Comparison of ENCODE assay signal across 1 cellular context in the genomic region with DNA sequence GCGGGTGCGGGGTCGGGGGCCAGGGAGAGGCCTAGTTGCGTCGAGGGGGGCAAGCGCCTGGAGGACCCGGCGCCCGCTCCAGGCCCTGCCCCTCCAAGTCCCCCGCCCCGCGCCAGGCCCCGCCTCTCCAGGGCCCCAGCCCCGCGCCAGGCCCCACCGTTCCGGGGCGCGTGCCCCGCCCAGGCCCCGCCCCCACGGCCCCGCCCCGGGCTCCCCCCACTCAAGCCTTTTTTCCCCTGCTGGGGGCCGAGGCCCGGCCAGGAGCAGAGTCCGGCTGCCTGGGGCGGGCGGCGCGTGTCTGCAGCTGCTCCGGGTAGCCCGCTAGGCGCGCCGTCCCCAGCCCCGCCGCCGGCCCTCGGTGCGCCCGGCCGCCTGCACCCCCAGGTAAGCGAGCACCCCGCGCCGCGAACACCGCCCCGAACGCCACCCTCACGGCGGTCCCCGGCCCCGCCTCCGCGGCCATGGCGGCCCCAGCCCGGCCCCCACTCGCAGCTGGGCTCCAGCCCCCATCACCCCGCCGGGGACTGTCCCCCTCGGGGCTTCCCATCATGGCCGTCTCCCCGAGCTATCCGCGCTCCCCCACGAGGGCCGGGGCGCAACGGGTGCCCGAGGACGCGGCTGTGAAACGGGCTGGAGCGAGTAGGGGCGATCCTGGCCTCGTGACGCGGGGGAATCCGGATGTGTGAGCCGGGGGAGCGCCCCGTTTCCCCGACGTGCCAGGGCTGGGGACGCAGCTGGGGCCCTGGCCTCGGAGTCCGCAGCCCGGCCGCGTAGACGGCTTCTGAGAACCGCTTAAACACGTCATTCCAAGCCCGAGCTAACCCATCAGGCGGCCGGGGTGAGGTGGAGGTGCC.
TF ChIP-seq lines count a peak whose summit lies in the region.

A gene with protein sequence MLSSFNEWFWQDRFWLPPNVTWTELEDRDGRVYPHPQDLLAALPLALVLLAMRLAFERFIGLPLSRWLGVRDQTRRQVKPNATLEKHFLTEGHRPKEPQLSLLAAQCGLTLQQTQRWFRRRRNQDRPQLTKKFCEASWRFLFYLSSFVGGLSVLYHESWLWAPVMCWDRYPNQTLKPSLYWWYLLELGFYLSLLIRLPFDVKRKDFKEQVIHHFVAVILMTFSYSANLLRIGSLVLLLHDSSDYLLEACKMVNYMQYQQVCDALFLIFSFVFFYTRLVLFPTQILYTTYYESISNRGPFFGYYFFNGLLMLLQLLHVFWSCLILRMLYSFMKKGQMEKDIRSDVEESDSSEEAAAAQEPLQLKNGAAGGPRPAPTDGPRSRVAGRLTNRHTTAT (plus strand): TSS at position 260 of the 854 bp plus-strand sequence. CDS start 41,707 bp downstream, outside the sequence.

TF ChIP-seq in HepG2, 621 proteins besides CTCF, POLR2A, EP300 and RAD21 (continued from another document and continues in another):
- TF ChIP-seq, protein P1, sequence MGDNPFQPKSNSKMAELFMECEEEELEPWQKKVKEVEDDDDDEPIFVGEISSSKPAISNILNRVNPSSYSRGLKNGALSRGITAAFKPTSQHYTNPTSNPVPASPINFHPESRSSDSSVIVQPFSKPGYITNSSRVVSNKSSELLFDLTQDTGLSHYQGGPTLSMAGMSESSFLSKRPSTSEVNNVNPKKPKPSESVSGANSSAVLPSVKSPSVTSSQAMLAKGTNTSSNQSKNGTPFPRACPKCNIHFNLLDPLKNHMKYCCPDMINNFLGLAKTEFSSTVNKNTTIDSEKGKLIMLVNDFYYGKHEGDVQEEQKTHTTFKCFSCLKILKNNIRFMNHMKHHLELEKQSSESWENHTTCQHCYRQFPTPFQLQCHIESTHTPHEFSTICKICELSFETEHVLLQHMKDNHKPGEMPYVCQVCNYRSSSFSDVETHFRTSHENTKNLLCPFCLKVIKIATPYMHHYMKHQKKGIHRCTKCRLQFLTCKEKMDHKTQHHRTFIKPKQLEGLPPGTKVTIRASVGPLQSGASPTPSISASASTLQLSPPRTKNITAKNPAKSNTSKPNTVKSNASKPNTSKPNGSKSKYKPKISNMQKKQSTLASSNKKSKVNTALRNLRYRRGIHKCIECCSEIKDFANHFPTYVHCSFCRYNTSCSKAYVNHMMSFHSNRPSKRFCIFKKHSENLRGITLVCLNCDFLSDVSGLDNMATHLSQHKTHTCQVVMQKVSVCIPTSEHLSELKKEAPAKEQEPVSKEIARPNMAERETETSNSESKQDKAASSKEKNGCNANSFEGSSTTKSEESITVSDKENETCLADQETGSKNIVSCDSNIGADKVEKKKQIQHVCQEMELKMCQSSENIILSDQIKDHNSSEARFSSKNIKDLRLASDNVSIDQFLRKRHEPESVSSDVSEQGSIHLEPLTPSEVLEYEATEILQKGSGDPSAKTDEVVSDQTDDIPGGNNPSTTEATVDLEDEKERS (CRISPR knock-in tag; IDR thresholded peaks at IDR 0.05), result 0 out of 2 replicates have a peak, but pooled peaks have one; percentile 35
- TF ChIP-seq MTF2 (CRISPR knock-in tag; IDR thresholded peaks at IDR 0.05; ENCODE audit: borderline replicate concordance), result no peak
- TF ChIP-seq, protein P2, sequence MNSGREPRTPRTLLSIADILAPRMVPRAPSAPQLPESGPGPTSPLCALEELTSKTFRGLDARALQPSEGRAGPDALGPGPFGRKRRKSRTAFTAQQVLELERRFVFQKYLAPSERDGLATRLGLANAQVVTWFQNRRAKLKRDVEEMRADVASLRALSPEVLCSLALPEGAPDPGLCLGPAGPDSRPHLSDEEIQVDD (CRISPR knock-in tag; IDR thresholded peaks at IDR 0.05; ENCODE audit: borderline replicate concordance), result no peak
- no peak for TF ChIP-seq ZNF550 (CRISPR knock-in tag; IDR thresholded peaks at IDR 0.05; ENCODE audit: borderline replicate concordance)
- TF ChIP-seq HNRNPH1 (optimal IDR thresholded peaks at IDR 0.05; ENCODE audit: low read depth, low read length), result no peak
- TF ChIP-seq, protein P3, sequence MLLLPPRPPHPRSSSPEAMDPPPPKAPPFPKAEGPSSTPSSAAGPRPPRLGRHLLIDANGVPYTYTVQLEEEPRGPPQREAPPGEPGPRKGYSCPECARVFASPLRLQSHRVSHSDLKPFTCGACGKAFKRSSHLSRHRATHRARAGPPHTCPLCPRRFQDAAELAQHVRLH (CRISPR knock-in tag; IDR thresholded peaks at IDR 0.05; ENCODE audit: borderline replicate concordance, low read depth), result 0 out of 2 replicates have a peak, but pooled peaks have one; percentile 16
- TF ChIP-seq ZNF879 (CRISPR knock-in tag; IDR thresholded peaks at IDR 0.05), result 0 out of 2 replicates have a peak, but pooled peaks have one; percentile 34
- TF ChIP-seq, protein P4, sequence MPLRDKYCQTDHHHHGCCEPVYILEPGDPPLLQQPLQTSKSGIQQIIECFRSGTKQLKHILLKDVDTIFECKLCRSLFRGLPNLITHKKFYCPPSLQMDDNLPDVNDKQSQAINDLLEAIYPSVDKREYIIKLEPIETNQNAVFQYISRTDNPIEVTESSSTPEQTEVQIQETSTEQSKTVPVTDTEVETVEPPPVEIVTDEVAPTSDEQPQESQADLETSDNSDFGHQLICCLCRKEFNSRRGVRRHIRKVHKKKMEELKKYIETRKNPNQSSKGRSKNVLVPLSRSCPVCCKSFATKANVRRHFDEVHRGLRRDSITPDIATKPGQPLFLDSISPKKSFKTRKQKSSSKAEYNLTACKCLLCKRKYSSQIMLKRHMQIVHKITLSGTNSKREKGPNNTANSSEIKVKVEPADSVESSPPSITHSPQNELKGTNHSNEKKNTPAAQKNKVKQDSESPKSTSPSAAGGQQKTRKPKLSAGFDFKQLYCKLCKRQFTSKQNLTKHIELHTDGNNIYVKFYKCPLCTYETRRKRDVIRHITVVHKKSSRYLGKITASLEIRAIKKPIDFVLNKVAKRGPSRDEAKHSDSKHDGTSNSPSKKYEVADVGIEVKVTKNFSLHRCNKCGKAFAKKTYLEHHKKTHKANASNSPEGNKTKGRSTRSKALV (CRISPR knock-in tag; IDR thresholded peaks at IDR 0.05), result no peak
- TF ChIP-seq ZBTB21 (CRISPR knock-in tag; IDR thresholded peaks at IDR 0.05), result no peak
- TF ChIP-seq HNRNPLL (IDR thresholded peaks at IDR 0.05; ENCODE audit: low read depth, low read length, poor library complexity, severe bottlenecking), result no peak
- TF ChIP-seq, protein P5, sequence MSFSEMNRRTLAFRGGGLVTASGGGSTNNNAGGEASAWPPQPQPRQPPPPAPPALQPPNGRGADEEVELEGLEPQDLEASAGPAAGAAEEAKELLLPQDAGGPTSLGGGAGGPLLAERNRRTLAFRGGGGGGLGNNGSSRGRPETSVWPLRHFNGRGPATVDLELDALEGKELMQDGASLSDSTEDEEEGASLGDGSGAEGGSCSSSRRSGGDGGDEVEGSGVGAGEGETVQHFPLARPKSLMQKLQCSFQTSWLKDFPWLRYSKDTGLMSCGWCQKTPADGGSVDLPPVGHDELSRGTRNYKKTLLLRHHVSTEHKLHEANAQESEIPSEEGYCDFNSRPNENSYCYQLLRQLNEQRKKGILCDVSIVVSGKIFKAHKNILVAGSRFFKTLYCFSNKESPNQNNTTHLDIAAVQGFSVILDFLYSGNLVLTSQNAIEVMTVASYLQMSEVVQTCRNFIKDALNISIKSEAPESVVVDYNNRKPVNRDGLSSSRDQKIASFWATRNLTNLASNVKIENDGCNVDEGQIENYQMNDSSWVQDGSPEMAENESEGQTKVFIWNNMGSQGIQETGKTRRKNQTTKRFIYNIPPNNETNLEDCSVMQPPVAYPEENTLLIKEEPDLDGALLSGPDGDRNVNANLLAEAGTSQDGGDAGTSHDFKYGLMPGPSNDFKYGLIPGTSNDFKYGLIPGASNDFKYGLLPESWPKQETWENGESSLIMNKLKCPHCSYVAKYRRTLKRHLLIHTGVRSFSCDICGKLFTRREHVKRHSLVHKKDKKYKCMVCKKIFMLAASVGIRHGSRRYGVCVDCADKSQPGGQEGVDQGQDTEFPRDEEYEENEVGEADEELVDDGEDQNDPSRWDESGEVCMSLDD (CRISPR knock-in tag; IDR thresholded peaks at IDR 0.05; ENCODE audit: borderline replicate concordance), result no peak
- no peak for TF ChIP-seq ZNF605 (CRISPR knock-in tag; IDR thresholded peaks at IDR 0.05)
- TF ChIP-seq SIX4 (CRISPR knock-in tag; IDR thresholded peaks at IDR 0.05), result no peak
- TF ChIP-seq ELF3 (CRISPR knock-in tag; IDR thresholded peaks at IDR 0.05), result no peak
- no peak for TF ChIP-seq POGZ (CRISPR knock-in tag; IDR thresholded peaks at IDR 0.05)
- TF ChIP-seq ZSCAN31 (CRISPR knock-in tag; IDR thresholded peaks at IDR 0.05; ENCODE audit: low read depth), result 0 out of 2 replicates have a peak, but pooled peaks have one; percentile 20
- no peak for TF ChIP-seq DNMT3B (CRISPR knock-in tag; conservative IDR thresholded peaks at IDR 0.05)
- no peak for TF ChIP-seq BHLHE40 (IDR thresholded peaks at IDR 0.05; ENCODE audit: low read length)
- TF ChIP-seq RFX1 (IDR thresholded peaks at IDR 0.05), result no peak
- TF ChIP-seq PHB2 (IDR thresholded peaks at IDR 0.05; ENCODE audit: partially characterized antibody), result no peak
- TF ChIP-seq, protein P6, sequence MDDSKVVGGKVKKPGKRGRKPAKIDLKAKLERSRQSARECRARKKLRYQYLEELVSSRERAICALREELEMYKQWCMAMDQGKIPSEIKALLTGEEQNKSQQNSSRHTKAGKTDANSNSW (CRISPR knock-in tag; IDR thresholded peaks at IDR 0.05; ENCODE audit: borderline replicate concordance), result no peak
- TF ChIP-seq, protein P7, sequence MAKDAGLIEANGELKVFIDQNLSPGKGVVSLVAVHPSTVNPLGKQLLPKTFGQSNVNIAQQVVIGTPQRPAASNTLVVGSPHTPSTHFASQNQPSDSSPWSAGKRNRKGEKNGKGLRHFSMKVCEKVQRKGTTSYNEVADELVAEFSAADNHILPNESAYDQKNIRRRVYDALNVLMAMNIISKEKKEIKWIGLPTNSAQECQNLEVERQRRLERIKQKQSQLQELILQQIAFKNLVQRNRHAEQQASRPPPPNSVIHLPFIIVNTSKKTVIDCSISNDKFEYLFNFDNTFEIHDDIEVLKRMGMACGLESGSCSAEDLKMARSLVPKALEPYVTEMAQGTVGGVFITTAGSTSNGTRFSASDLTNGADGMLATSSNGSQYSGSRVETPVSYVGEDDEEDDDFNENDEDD (CRISPR knock-in tag; IDR thresholded peaks at IDR 0.05; ENCODE audit: borderline replicate concordance), result no peak
- no peak for TF ChIP-seq ZFP82 (CRISPR knock-in tag; IDR thresholded peaks at IDR 0.05; ENCODE audit: borderline replicate concordance)
- TF ChIP-seq SOX13 (IDR thresholded peaks at IDR 0.05), result no peak
- no peak for TF ChIP-seq SOX13 (CRISPR knock-in tag; conservative IDR thresholded peaks at IDR 0.05 in 1 of 2, IDR thresholded peaks at IDR 0.05 in 1 of 2)
- TF ChIP-seq KLF11 (CRISPR knock-in tag; IDR thresholded peaks at IDR 0.05), result no peak
- no peak for TF ChIP-seq KLF12 (CRISPR knock-in tag; IDR thresholded peaks at IDR 0.05; ENCODE audit: borderline replicate concordance)
- 0 out of 2 replicates have a peak, but pooled peaks have one; percentile 14 for TF ChIP-seq ZNF790 (CRISPR knock-in tag; IDR thresholded peaks at IDR 0.05; ENCODE audit: borderline replicate concordance)
- TF ChIP-seq CHCHD3 (CRISPR knock-in tag; IDR thresholded peaks at IDR 0.05), result 0 out of 2 replicates have a peak, but pooled peaks have one; percentile 61
- no peak for TF ChIP-seq ZMYM3 (CRISPR knock-in tag; IDR thresholded peaks at IDR 0.05)
- peak; percentile 53 for TF ChIP-seq POLR2AphosphoS5 (IDR thresholded peaks at IDR 0.05; ENCODE audit: low read depth, low read length)
- TF ChIP-seq U2AF2 (IDR thresholded peaks at IDR 0.05; ENCODE audit: low read depth, low read length), result no peak
- TF ChIP-seq MAFF (IDR thresholded peaks at IDR 0.05; ENCODE audit: low read depth, low read length), result no peak
- TF ChIP-seq RFXAP (CRISPR knock-in tag; IDR thresholded peaks at IDR 0.05; ENCODE audit: borderline replicate concordance), result no peak
- TF ChIP-seq FOXA3 (CRISPR knock-in tag; IDR thresholded peaks at IDR 0.05), result no peak
- TF ChIP-seq RNF2 (conservative IDR thresholded peaks at IDR 0.05; ENCODE audit: low read depth), result no peak
- TF ChIP-seq ZNF660 (CRISPR knock-in tag; IDR thresholded peaks at IDR 0.05; ENCODE audit: borderline replicate concordance, low read depth), result no peak
- TF ChIP-seq, protein P8, sequence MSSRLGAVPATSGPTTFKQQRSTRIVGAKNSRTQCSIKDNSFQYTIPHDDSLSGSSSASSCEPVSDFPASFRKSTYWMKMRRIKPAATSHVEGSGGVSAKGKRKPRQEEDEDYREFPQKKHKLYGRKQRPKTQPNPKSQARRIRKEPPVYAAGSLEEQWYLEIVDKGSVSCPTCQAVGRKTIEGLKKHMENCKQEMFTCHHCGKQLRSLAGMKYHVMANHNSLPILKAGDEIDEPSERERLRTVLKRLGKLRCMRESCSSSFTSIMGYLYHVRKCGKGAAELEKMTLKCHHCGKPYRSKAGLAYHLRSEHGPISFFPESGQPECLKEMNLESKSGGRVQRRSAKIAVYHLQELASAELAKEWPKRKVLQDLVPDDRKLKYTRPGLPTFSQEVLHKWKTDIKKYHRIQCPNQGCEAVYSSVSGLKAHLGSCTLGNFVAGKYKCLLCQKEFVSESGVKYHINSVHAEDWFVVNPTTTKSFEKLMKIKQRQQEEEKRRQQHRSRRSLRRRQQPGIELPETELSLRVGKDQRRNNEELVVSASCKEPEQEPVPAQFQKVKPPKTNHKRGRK (CRISPR knock-in tag; IDR thresholded peaks at IDR 0.05), result no peak
- no peak for TF ChIP-seq SRY (CRISPR knock-in tag; IDR thresholded peaks at IDR 0.05)
- TF ChIP-seq, protein P9, sequence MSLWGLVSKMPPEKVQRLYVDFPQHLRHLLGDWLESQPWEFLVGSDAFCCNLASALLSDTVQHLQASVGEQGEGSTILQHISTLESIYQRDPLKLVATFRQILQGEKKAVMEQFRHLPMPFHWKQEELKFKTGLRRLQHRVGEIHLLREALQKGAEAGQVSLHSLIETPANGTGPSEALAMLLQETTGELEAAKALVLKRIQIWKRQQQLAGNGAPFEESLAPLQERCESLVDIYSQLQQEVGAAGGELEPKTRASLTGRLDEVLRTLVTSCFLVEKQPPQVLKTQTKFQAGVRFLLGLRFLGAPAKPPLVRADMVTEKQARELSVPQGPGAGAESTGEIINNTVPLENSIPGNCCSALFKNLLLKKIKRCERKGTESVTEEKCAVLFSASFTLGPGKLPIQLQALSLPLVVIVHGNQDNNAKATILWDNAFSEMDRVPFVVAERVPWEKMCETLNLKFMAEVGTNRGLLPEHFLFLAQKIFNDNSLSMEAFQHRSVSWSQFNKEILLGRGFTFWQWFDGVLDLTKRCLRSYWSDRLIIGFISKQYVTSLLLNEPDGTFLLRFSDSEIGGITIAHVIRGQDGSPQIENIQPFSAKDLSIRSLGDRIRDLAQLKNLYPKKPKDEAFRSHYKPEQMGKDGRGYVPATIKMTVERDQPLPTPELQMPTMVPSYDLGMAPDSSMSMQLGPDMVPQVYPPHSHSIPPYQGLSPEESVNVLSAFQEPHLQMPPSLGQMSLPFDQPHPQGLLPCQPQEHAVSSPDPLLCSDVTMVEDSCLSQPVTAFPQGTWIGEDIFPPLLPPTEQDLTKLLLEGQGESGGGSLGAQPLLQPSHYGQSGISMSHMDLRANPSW (CRISPR knock-in tag; IDR thresholded peaks at IDR 0.05; ENCODE audit: borderline replicate concordance), result no peak
